Comparison of ENCODE assay signal across 8 cellular contexts in genomic region chr12:81209808-81210225, GRCh38.
A peak's percentile ranks its signal among the peaks of the same experiment; 100 is the strongest.
DNase-seq lines count a peak whose midpoint lies in the region; ATAC-seq and TF ChIP-seq lines count a peak whose summit lies in the region.
"Not testable (repeated sequence)": the region's sequence is repeated elsewhere in the genome, so short reads cannot be mapped to it uniquely, and the experiment has no call there.

No MANE protein-coding gene starts in this region.

- in situ Hi-C loops in astrocyte of the spinal cord (cut with HindIII; ENCODE audit: low sequenced_read_pairs); gastrocnemius medialis (cut with MboI; ENCODE audit: low sequenced_read_pairs in 4 of 4): not testable (repeated sequence)

- ATAC-seq in gastrocnemius medialis, result peak; percentile 26 to 79

- TF ChIP-seq CTCF in AG09309 (IDR thresholded peaks at IDR 0.05; ENCODE audit: control insufficient read depth, insufficient read depth, low read depth, low read length, missing control alignments); astrocyte of the spinal cord (IDR thresholded peaks at IDR 0.05; ENCODE audit: low read depth, low read length); fibroblast of the aortic adventitia (IDR thresholded peaks at IDR 0.05; ENCODE audit: insufficient read depth, low read length); gastrocnemius medialis (IDR thresholded peaks at IDR 0.05 in 4 of 5, conservative IDR thresholded peaks at IDR 0.05 in 1 of 5): not testable (repeated sequence)

- not testable (repeated sequence) for TF ChIP-seq POLR2A in gastrocnemius medialis (IDR thresholded peaks at IDR 0.05)

- intact Hi-C loops in gastrocnemius medialis (cut with DNase I; ENCODE audit: low total_unique reads), result not testable (repeated sequence)

- DNase-seq in AG09309 (ENCODE audit: low read depth) (peak; percentile 28), HCEC 1CT (peak; percentile 67), NCI-H146 treated with DMSO at 0.1 percent for 48 hours (lab: John Stamatoyannopoulos, UW; ENCODE audit: unreplicated experiment) (peak; percentile 83), RKO (ENCODE audit: low spot score) (peak; percentile 83), astrocyte of the spinal cord (ENCODE audit: low read depth, low spot score) (peak; percentile 71), fibroblast of the aortic adventitia (ENCODE audit: low read depth) (peak; percentile 71), kidney glomerular epithelial cell (lab: John Stamatoyannopoulos, UW) (peak; percentile 16), gastrocnemius medialis (peak in 1 of 2 donors; percentile 13)

- H3K36me3 ChIP-seq in gastrocnemius medialis, result not testable (repeated sequence)

- H3K4me1 ChIP-seq in gastrocnemius medialis, result peaks cover 0 to 13% of the 10 kb centered on the region in 2 donors

- not testable (repeated sequence) for H3K9me3 ChIP-seq in gastrocnemius medialis

- not testable (repeated sequence) for H3K27ac ChIP-seq in gastrocnemius medialis

- not testable (repeated sequence) for H3K4me3 ChIP-seq in AG09309 (ENCODE audit: control insufficient read depth, low read depth, low read length); astrocyte of the spinal cord (ENCODE audit: low read depth, low read length); fibroblast of the aortic adventitia (ENCODE audit: low read depth, low read length); gastrocnemius medialis

- not testable (repeated sequence) for H3K27me3 ChIP-seq in gastrocnemius medialis
